In genomic region chr14:91087470-91087869, GRCh38 we compare ENCODE assay signal across 8 cellular contexts. TPM values are rescaled to one million over a fixed set of nuclear protein-coding genes. Genes with fewer than 3 reads are reported as not detected.
DNase-seq lines count a peak whose midpoint lies in the region; ATAC-seq and TF ChIP-seq lines count a peak whose summit lies in the region.
"Not testable (repeated sequence)": the region's sequence is repeated elsewhere in the genome, so short reads cannot be mapped to it uniquely, and the experiment has no call there.

No MANE protein-coding gene starts in this region.

- 48 to 50% methylated on average over 5 of the region's 5 CpGs for WGBS in body of pancreas, 2 donors
- WGBS in hepatocyte (ENCODE audit: low lambda C conversion rate, missing lambda C conversion rate), result 90% methylated on average over 5 of the region's 5 CpGs

- H3K4me2 ChIP-seq in hepatocyte, result not testable (repeated sequence)

- not testable (repeated sequence) for H4K20me1 ChIP-seq in hepatocyte (ENCODE audit: insufficient read depth, poor library complexity, severe bottlenecking)

- intact Hi-C loops in body of pancreas (cut with DNase I), result not testable (repeated sequence)

- TF ChIP-seq POLR2A in body of pancreas (IDR thresholded peaks at IDR 0.05), result peak in 1 of 3 donors; percentile 23

- H3K4me1 ChIP-seq in RWPE2 (ENCODE audit: insufficient read depth, poor library complexity, severe bottlenecking) (peaks cover 13% of the 10 kb centered on the region), neutrophil (ENCODE audit: control insufficient read depth in 1 of 2, insufficient read depth in 1 of 2, low read depth in 1 of 2, low read length in 1 of 2) (peaks cover 43 to 48% of the 10 kb centered on the region in 2 experiments)
- not testable (repeated sequence) for H3K4me1 ChIP-seq in body of pancreas; hepatocyte (ENCODE audit: insufficient read depth); stomach smooth muscle (ENCODE audit: control insufficient read depth, insufficient read depth, low read length)

- H3K27ac ChIP-seq in C4-2B (peak overlapping the region; percentile 95), RWPE2 (ENCODE audit: poor library complexity, severe bottlenecking) (peak overlapping the region; percentile 63), body of pancreas (peak overlapping the region; percentile 28 to 68 (median 59)), epithelial cell of prostate (peak overlapping the region; percentile 89), hepatocyte (peak overlapping the region; percentile 64), neutrophil (peak overlapping the region; percentile 93), stomach smooth muscle (ENCODE audit: low read length) (peak overlapping the region; percentile 18)

- H3K9me3 Mint-ChIP-seq in memory B cell, result not testable (repeated sequence)

- not testable (repeated sequence) for H3K9me3 ChIP-seq in RWPE2 (ENCODE audit: severe bottlenecking); body of pancreas; hepatocyte (ENCODE audit: low read depth); neutrophil; stomach smooth muscle (ENCODE audit: control insufficient read depth in 2 of 2, low read length in 2 of 2)

- not testable (repeated sequence) for TF ChIP-seq CTCF in C4-2B (conservative IDR thresholded peaks at IDR 0.05); RWPE2 (IDR thresholded peaks at IDR 0.05; ENCODE audit: poor library complexity, severe bottlenecking); body of pancreas (IDR thresholded peaks at IDR 0.05); hepatocyte (IDR thresholded peaks at IDR 0.05; ENCODE audit: poor library complexity)
- TF ChIP-seq CTCF in neutrophil (IDR thresholded peaks at IDR 0.05), result peak; percentile 12

- H2AFZ ChIP-seq in hepatocyte, result peak overlapping the region; percentile 12

- not testable (repeated sequence) for H3K4me3 Mint-ChIP-seq in memory B cell

- H3K79me2 ChIP-seq in hepatocyte, result not testable (repeated sequence)

- not testable (repeated sequence) for DNase-seq in RWPE2 (ENCODE audit: low spot score); epithelial cell of prostate (ENCODE audit: low read depth, low spot score); hepatocyte (ENCODE audit: low spot score); memory B cell (ENCODE audit: low spot score in 2 of 2)
- DNase-seq in body of pancreas, result peak in 3 of 4 donors; percentile 34 to 51 (median 47)

- H3K27ac Mint-ChIP-seq in memory B cell, result peak overlapping the region; percentile 29

- not testable (repeated sequence) for H3K9ac ChIP-seq in stomach smooth muscle (ENCODE audit: low read length in 2 of 2)

- H3K36me3 ChIP-seq in RWPE2 (ENCODE audit: low read depth); body of pancreas (replicated peaks in 1 of 2; ENCODE audit: insufficient read depth in 1 of 2, low read depth in 2 of 2); hepatocyte (replicated peaks; ENCODE audit: insufficient read depth, low read depth); neutrophil; stomach smooth muscle (ENCODE audit: control insufficient read depth in 2 of 2, insufficient read depth in 2 of 2, low read length in 2 of 2): not testable (repeated sequence)

- not testable (repeated sequence) for H3K27me3 ChIP-seq in RWPE2 (ENCODE audit: insufficient read depth, poor library complexity, severe bottlenecking); body of pancreas; hepatocyte; neutrophil; stomach smooth muscle (ENCODE audit: control insufficient read depth in 1 of 2, insufficient read depth in 2 of 2, low read length in 2 of 2)

- not testable (repeated sequence) for H3K27me3 Mint-ChIP-seq in memory B cell

- ATAC-seq in RWPE2 (ENCODE audit: low read depth) (peak; percentile 32; the same call in 2 of the 3 replicates), body of pancreas (peak; percentile 62)
- not testable (repeated sequence) for ATAC-seq in memory B cell (ENCODE audit: low read depth)

- H3K4me3 ChIP-seq in RWPE2 (ENCODE audit: severe bottlenecking); body of pancreas; hepatocyte; stomach smooth muscle (ENCODE audit: low read length in 2 of 2): not testable (repeated sequence)
- peak overlapping the region; percentile 15 to 40 for H3K4me3 ChIP-seq in neutrophil (ENCODE audit: low read depth in 1 of 2, low read length in 1 of 2)

- H3K4me1 Mint-ChIP-seq in memory B cell, result not testable (repeated sequence)

- H3K9me2 ChIP-seq in hepatocyte (replicated peaks; ENCODE audit: insufficient read depth), result not testable (repeated sequence)

- H3K36me3 Mint-ChIP-seq in memory B cell, result peaks cover 14% of the 10 kb centered on the region

RNA-seq across cellular contexts. Expression of gene DGLUCY, which starts 26.4 kb away (rescaled TPM):
- total RNA-seq in body of pancreas (10 to 100 TPM; 30.9 to 77.8 TPM), hepatocyte (41.0 and 51.3 TPM in 2 replicates)
- 34.3 and 44.8 TPM in 2 replicates for polyA plus RNA-seq in hepatocyte

RNA-seq across cellular contexts. Expression of gene RPS6KA5, which starts 27.0 kb away (rescaled TPM):
- total RNA-seq in body of pancreas, result 1 to 10 TPM in 1 of 2 donors, under 1 TPM in 1; 0.66 to 2.9 TPM
- 6.3 and 6.7 TPM in 2 replicates for total RNA-seq in hepatocyte
- polyA plus RNA-seq in hepatocyte, result 3.0 and 4.8 TPM in 2 replicates

Comparison
In these comparisons a context has a peak if more than half of its experiments do, and no peak if none do; other contexts are left out.
1. H3K27ac ChIP-seq: peak in every context shown above with its lines; median percentile 95 in C4-2B; 93 in neutrophil; 89 in epithelial cell of prostate; 64 in hepatocyte; 63 in RWPE2; 59 in body of pancreas; 18 in stomach smooth muscle.